Comparison of ENCODE assay signal across 8 cellular contexts in the genomic region with DNA sequence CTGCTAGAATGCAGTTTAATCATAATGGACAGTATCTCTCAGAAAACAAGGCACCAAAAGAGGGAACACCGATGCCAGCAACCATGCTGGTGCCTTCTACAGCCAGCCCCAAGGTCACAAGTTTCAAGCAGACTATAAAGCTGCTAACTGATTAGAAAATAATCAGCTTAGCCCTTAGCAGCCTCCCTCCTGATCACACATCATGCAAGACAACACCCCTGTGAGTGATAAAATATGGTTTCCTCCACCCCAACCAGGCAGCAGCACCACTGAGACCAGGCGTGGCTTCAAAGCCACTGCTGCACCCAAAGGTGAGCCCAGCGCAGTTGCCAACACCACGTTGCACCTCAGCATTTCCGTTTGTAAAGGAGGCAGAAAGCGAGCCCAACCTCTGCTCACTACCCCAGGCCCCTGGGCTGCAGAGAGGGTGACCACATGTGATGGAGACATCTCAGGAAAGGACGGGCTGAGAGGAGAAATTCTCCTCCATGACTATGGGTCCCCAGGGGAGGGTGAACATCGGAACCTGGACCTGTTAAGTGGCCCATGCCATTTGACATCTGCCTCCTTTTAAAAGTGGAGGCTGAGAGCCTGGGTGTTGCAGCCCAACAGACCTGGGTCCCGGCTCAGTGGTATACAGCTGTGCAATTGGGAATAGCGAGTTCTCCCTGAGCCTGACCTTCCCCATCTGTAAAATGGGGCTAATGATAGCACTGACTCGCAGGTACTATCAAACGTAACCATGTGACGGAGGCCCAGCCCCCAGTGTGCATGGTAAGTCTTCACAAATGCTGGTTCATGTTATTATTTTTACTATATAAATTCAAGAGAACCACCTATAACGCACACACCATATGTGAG. TPM values are rescaled to one million over a fixed set of nuclear protein-coding genes. Genes with fewer than 3 reads are reported as not detected.
A peak's percentile ranks its signal among the peaks of the same experiment; 100 is the strongest.
DNase-seq lines count a peak whose midpoint lies in the region; ATAC-seq and TF ChIP-seq lines count a peak whose summit lies in the region.

No MANE protein-coding gene starts in this region.

- peaks cover 5% of the 10 kb centered on the region for H3K36me3 Mint-ChIP-seq in activated T-helper 2 cell treated with anti-CD3 and anti-CD28 coated beads, Interferon-gamma antibody, Interleukin-2, Interleukin-4, amounts not matched to agents 10 μg/mL and 5 μg/mL and 100 μg/mL, durations not matched to agents 14 hours and 24 hours and 36 hours (ENCODE audit: low read depth)

- H3F3A ChIP-seq in Loucy (ENCODE audit: low read depth), result peaks cover 12% of the 10 kb centered on the region

- H3K27me3 Mint-ChIP-seq in activated T-helper 2 cell treated with anti-CD3 and anti-CD28 coated beads, Interferon-gamma antibody, Interleukin-2, Interleukin-4, amounts not matched to agents 10 μg/mL and 5 μg/mL and 100 μg/mL, durations not matched to agents 14 hours and 24 hours and 36 hours (ENCODE audit: low read depth), result no peaks in the 10 kb centered on the region

- H3K4me3 ChIP-seq in Loucy (ENCODE audit: low read length, poor library complexity, severe bottlenecking) (peak overlapping the region; percentile 72), right cardiac atrium (ENCODE audit: low read length) (no peak overlapping the region)

- peak overlapping the region; percentile 96 for H3K4me2 ChIP-seq in Loucy (ENCODE audit: low read depth, low read length, poor library complexity, severe bottlenecking)

- H3K9me2 ChIP-seq in Loucy (replicated peaks; ENCODE audit: low read depth, low read length), result no peaks in the 10 kb centered on the region

- H3K9ac ChIP-seq in Loucy (ENCODE audit: low read depth, low read length, poor library complexity, severe bottlenecking), result peak overlapping the region; percentile 86

- peak overlapping the region; percentile 83 for H3K27ac ChIP-seq in right cardiac atrium (ENCODE audit: low read length)

- intact Hi-C loops in activated T-helper 2 cell treated with anti-CD3 and anti-CD28 coated beads, Interferon-gamma antibody, Interleukin-2, Interleukin-4, amounts not matched to agents 10 μg/mL and 5 μg/mL and 100 μg/mL, durations not matched to agents 14 hours and 24 hours and 36 hours (cut with micrococcal nuclease), result loop anchor here (1.0 to 10.0 kb wide), 7 partner anchors 12 to 494 kb away; a partner anchor contains a TSS
- intact Hi-C loops in right cardiac atrium (cut with DNase I), result loop anchor here in 3 of 4 donors (10.0 kb wide), 4 partner anchors 97 to 527 kb away; no protein-coding TSS in a partner anchor

- no peaks in the 10 kb centered on the region for H4K20me1 ChIP-seq in Loucy (ENCODE audit: insufficient read depth, low read length, poor library complexity, severe bottlenecking)

- no peaks in the 10 kb centered on the region for H3K36me3 ChIP-seq in Loucy (ENCODE audit: insufficient read depth, low read length)

- H3K9me3 ChIP-seq in Loucy (ENCODE audit: insufficient read depth, low read depth, low read length), result no peaks in the 10 kb centered on the region
- H3K9me3 ChIP-seq in right cardiac atrium (ENCODE audit: control insufficient read depth, low read length), result no peaks in the 10 kb centered on the region

- H3K27me3 ChIP-seq in Loucy (ENCODE audit: insufficient read depth, low read length, poor library complexity, severe bottlenecking) (no peaks in the 10 kb centered on the region), right cardiac atrium (ENCODE audit: control insufficient read depth, insufficient read depth) (no peaks in the 10 kb centered on the region)

- H3K27ac Mint-ChIP-seq in activated T-helper 2 cell treated with anti-CD3 and anti-CD28 coated beads, Interferon-gamma antibody, Interleukin-2, Interleukin-4, amounts not matched to agents 10 μg/mL and 5 μg/mL and 100 μg/mL, durations not matched to agents 14 hours and 24 hours and 36 hours, result peak overlapping the region; percentile 92

- peak; percentile 21 to 32 for ATAC-seq in right cardiac atrium
- ATAC-seq in HG02610 (IDR thresholded peaks at IDR 0.05; ENCODE audit: unreplicated experiment), result no peak
- no peak for ATAC-seq in HG03442 (IDR thresholded peaks at IDR 0.05; ENCODE audit: unreplicated experiment)

- WGBS in right cardiac atrium, result 70% methylated on average over 14 of the region's 14 CpGs

- no peak overlapping the region for H2AFZ ChIP-seq in Loucy (ENCODE audit: low read length)

- peaks cover 68% of the 10 kb centered on the region for H3K4me1 Mint-ChIP-seq in activated T-helper 2 cell treated with anti-CD3 and anti-CD28 coated beads, Interferon-gamma antibody, Interleukin-2, Interleukin-4, amounts not matched to agents 10 μg/mL and 5 μg/mL and 100 μg/mL, durations not matched to agents 14 hours and 24 hours and 36 hours (ENCODE audit: low read depth)

- peak overlapping the region; percentile 67 for H3K4me3 Mint-ChIP-seq in activated T-helper 2 cell treated with anti-CD3 and anti-CD28 coated beads, Interferon-gamma antibody, Interleukin-2, Interleukin-4, amounts not matched to agents 10 μg/mL and 5 μg/mL and 100 μg/mL, durations not matched to agents 14 hours and 24 hours and 36 hours (ENCODE audit: low read depth)

- H3K9me3 Mint-ChIP-seq in activated T-helper 2 cell treated with anti-CD3 and anti-CD28 coated beads, Interferon-gamma antibody, Interleukin-2, Interleukin-4, amounts not matched to agents 10 μg/mL and 5 μg/mL and 100 μg/mL, durations not matched to agents 14 hours and 24 hours and 36 hours, result no peaks in the 10 kb centered on the region

- no peak for TF ChIP-seq CTCF in Loucy (conservative IDR thresholded peaks at IDR 0.05; ENCODE audit: low read length)

- peak; percentile 66 for DNase-seq in activated T-helper 2 cell treated with anti-CD3 and anti-CD28 coated beads, Interferon-gamma antibody, Interleukin-2, Interleukin-4, amounts not matched to agents 10 μg/mL and 5 μg/mL and 100 μg/mL, durations not matched to agents 14 hours and 24 hours and 36 hours (ENCODE audit: low spot score)
- DNase-seq in right cardiac atrium (peak in 1 of 3 donors; percentile 71), midbrain (lab: John Stamatoyannopoulos, UW) (no peak), DMS79 treated with DMSO at 0.1 percent for 48 hours (lab: John Stamatoyannopoulos, UW) (no peak)
- peak; percentile 51 to 55 for DNase-seq in stimulated activated CD4-positive, alpha-beta T cell treated with anti-CD3 and anti-CD28 coated beads, Interleukin-2, amount 100 ng/mL, for 24 hours

- H3K4me1 ChIP-seq in Loucy (ENCODE audit: insufficient read depth, low read length, poor library complexity, severe bottlenecking), result peaks cover 55% of the 10 kb centered on the region
- peaks cover 18% of the 10 kb centered on the region for H3K4me1 ChIP-seq in right cardiac atrium (ENCODE audit: control insufficient read depth, insufficient read depth, low read length)

- peaks cover under 1% of the 10 kb centered on the region; the same call in 1 of the 2 replicates for H3K79me2 ChIP-seq in Loucy (ENCODE audit: insufficient read depth, low read length)

RNA-seq across cellular contexts. Expression of a gene that starts 11.5 kb away (rescaled TPM):
- 70.0 and 73.4 TPM in 2 replicates for total RNA-seq in activated T-helper 2 cell treated with anti-CD3 and anti-CD28 coated beads, Interferon-gamma antibody, Interleukin-2, Interleukin-4, amounts not matched to agents 10 μg/mL and 5 μg/mL and 100 μg/mL, durations not matched to agents 14 hours and 24 hours and 36 hours
- 100 to 1,000 TPM in 3 of 4 donors, 10 to 100 TPM in 1; 97.4 to 132 (median 117) TPM for total RNA-seq in right cardiac atrium
- 45.2 TPM for polyA plus RNA-seq in right cardiac atrium

Comparison
In these comparisons a context has a peak if more than half of its experiments do, and no peak if none do; other contexts are left out.
1. DNase-seq: peak in activated T-helper 2 cell treated with anti-CD3 and anti-CD28 coated beads, Interferon-gamma antibody, Interleukin-2, Interleukin-4, amounts not matched to agents 10 μg/mL and 5 μg/mL and 100 μg/mL, durations not matched to agents 14 hours and 24 hours and 36 hours (single experiment) and stimulated activated CD4-positive, alpha-beta T cell treated with anti-CD3 and anti-CD28 coated beads, Interleukin-2, amount 100 ng/mL, for 24 hours (2 of 2); none in midbrain (single experiment) and DMS79 treated with DMSO at 0.1 percent for 48 hours (single experiment).
2. ATAC-seq: peak in right cardiac atrium (2 of 2); none in HG02610 (single experiment) and HG03442 (single experiment).